In the genomic region with DNA sequence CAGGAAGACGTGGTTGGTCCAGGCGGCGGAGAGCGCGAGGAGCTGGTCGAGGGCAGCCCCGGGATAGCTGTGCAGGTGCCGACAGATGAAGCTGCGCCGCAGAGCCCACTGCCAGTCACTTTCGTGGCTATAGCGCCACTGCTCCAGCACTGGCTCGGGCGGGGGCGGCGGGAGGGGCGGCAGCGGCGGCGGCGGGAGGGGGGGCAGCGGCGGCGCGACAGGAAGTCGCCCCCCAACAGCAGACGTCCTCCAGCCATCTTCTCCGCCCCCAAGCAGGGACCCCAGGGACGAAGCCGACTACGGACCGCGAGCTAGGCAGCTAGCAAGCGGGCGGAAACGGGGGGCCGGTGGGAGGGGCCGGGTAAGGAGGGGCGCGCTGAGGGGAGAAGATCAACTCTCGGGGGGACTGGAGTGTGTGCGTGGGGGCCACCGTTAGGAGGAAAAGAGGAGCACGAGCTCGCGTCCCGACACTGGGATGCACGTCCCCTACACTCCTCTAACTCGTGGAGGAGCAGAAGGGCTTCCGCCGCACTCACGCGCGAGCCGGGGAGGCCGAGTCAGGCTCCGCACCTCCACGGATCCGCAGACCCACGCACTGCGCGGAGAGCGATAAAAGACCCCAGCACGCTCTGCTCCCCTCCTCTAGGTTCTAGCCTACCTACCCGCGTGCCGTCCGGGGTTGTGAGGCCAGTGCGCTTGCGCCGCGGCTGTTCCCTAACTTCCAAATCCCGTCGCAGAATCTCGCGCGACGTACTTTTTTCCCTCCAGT, we compare ENCODE assay signal across 8 cellular contexts. TPM values are rescaled to one million over a fixed set of nuclear protein-coding genes. Genes with fewer than 3 reads are reported as not detected.
A peak's percentile ranks its signal among the peaks of the same experiment; 100 is the strongest.
DNase-seq lines count a peak whose midpoint lies in the region; ATAC-seq and TF ChIP-seq lines count a peak whose summit lies in the region.

Gene NKRF (minus strand): TSS at position 686 of the 769 bp plus-strand sequence.

- POLR2A ChIA-PET in SK-N-SH (lab: Yijun Ruan, JAX) = interaction anchor here (0.8 kb wide), 1 partner anchor 40 kb away, joined by 3 read pairs; no protein-coding TSS in a partner anchor
- POLR2A ChIA-PET in activated naive CD8-positive, alpha-beta T cell treated with anti-CD3 and anti-CD28 coated beads, Interleukin-2, amount 10 ng/mL, durations not matched to agents 7 days and 5 days (lab: Charles Lee) = interaction anchor here (0.6 to 2.9 kb wide), 19 partner anchors 8 to 185 kb away, joined by 3 to 19 read pairs (median 4); partner anchors contain the start of genes RPL39, SEPTIN6, SLC25A5 and SOWAHD

- H3K4me1 Mint-ChIP-seq in activated naive CD8-positive, alpha-beta T cell treated with anti-CD3 and anti-CD28 coated beads, Interleukin-2, amount 10 ng/mL, durations not matched to agents 7 days and 5 days = peaks cover 21% of the 10 kb centered on the region

- H3K9me3 Mint-ChIP-seq in activated naive CD8-positive, alpha-beta T cell treated with anti-CD3 and anti-CD28 coated beads, Interleukin-2, amount 10 ng/mL, durations not matched to agents 7 days and 5 days = no peaks in the 10 kb centered on the region

- H3K4me3 ChIP-seq in H7 (ENCODE audit: insufficient read depth, low read depth, low read length) (peak within 1 kb of the TSS; percentile 94), SK-N-SH (ENCODE audit: low read depth in 2 of 2, low read length in 1 of 2) (peak within 1 kb of the TSS; percentile 65 to 70)

- no peak for TF ChIP-seq CTCF in SK-N-SH (IDR thresholded peaks at IDR 0.05)

- no peaks in the 10 kb centered on the region for H3F3A ChIP-seq in SK-N-SH (replicated peaks; ENCODE audit: insufficient read depth)

- WGBS in SK-N-SH (ENCODE audit: low lambda C conversion rate) = 11% methylated on average over 26 of the region's 78 CpGs

- DNase-seq in GM04503 (ENCODE audit: low read depth) = peak; percentile 40
- peak; percentile 83 for DNase-seq in H7
- DNase-seq in M059J (ENCODE audit: low read depth) = peak; percentile 97
- peak; percentile 85 for DNase-seq in SK-N-SH
- peak; percentile 88 for DNase-seq in activated naive CD8-positive, alpha-beta T cell treated with anti-CD3 and anti-CD28 coated beads, Interleukin-2, amount 10 ng/mL, durations not matched to agents 7 days and 5 days
- peak; percentile 94 for DNase-seq in cardiac septum (ENCODE audit: low spot score)
- DNase-seq in posterior vena cava (ENCODE audit: low spot score) = peak; percentile 97
- peak; percentile 92 for DNase-seq in ureter (ENCODE audit: low spot score)

- H3K4me2 ChIP-seq in SK-N-SH = peak within 1 kb of the TSS; percentile 66

- no peaks in the 10 kb centered on the region for H3K36me3 ChIP-seq in H7 (replicated peaks; ENCODE audit: control insufficient read depth, insufficient read depth, low read length)
- H3K36me3 ChIP-seq in SK-N-SH (replicated peaks in 1 of 2; ENCODE audit: control insufficient read depth in 1 of 2, insufficient read depth in 2 of 2, low read length in 1 of 2) = no peaks in the 10 kb centered on the region

- H3K4me3 Mint-ChIP-seq in activated naive CD8-positive, alpha-beta T cell treated with anti-CD3 and anti-CD28 coated beads, Interleukin-2, amount 10 ng/mL, durations not matched to agents 7 days and 5 days = peak within 1 kb of the TSS; percentile 99

- 0 out of 2 replicates have a peak, but pooled peaks cover 6% of the 10 kb centered on the region for H4K20me1 ChIP-seq in SK-N-SH (ENCODE audit: insufficient read depth)

- peaks cover 43% of the 10 kb centered on the region for H3K79me2 ChIP-seq in SK-N-SH (ENCODE audit: insufficient read depth)

- peaks cover 3% of the 10 kb centered on the region; the same call in 1 of the 2 replicates for H3K27me3 ChIP-seq in H7 (ENCODE audit: control insufficient read depth, insufficient read depth, low read length)
- H3K27me3 ChIP-seq in SK-N-SH (ENCODE audit: insufficient read depth) = peaks cover 10% of the 10 kb centered on the region; the same call in 1 of the 2 replicates

- ATAC-seq in activated naive CD8-positive, alpha-beta T cell treated with anti-CD3 and anti-CD28 coated beads, Interleukin-2, amount 10 ng/mL, durations not matched to agents 7 days and 5 days (ENCODE audit: low read depth) = peak; percentile 77

- H3K27ac ChIP-seq in SK-N-SH (ENCODE audit: low read depth in 2 of 2, low read length in 1 of 2) = peak within 1 kb of the TSS; percentile 61 to 86; a peak in 3 of 4 replicates

- no peak for TF ChIP-seq EP300 in SK-N-SH (IDR thresholded peaks at IDR 0.05; ENCODE audit: borderline replicate concordance in 1 of 2, low read depth in 1 of 2, low read length in 1 of 2)

- CTCF ChIA-PET in SK-N-SH (lab: Yijun Ruan, JAX) = interaction anchor here (0.6 to 2.3 kb wide), 3 partner anchors 19 to 124 kb away, joined by 3 to 10 read pairs (median 4); no protein-coding TSS in a partner anchor

- no peak for TF ChIP-seq RAD21 in SK-N-SH (IDR thresholded peaks at IDR 0.05; ENCODE audit: low read length)

- no peaks in the 10 kb centered on the region for H3K9me3 ChIP-seq in SK-N-SH

- H3K9me2 ChIP-seq in SK-N-SH = no peaks in the 10 kb centered on the region

- peak within 1 kb of the TSS; percentile 95 for H3K27ac Mint-ChIP-seq in activated naive CD8-positive, alpha-beta T cell treated with anti-CD3 and anti-CD28 coated beads, Interleukin-2, amount 10 ng/mL, durations not matched to agents 7 days and 5 days

- intact Hi-C loops in cardiac septum (cut with DNase I) (loop anchor here (5.0 to 10.0 kb wide), 3 partner anchors 91 to 186 kb away; partner anchors contain the start of gene RPL39), posterior vena cava (cut with DNase I) (no loop called here)

- H3K27me3 Mint-ChIP-seq in activated naive CD8-positive, alpha-beta T cell treated with anti-CD3 and anti-CD28 coated beads, Interleukin-2, amount 10 ng/mL, durations not matched to agents 7 days and 5 days = peaks cover 2% of the 10 kb centered on the region

- H3K36me3 Mint-ChIP-seq in activated naive CD8-positive, alpha-beta T cell treated with anti-CD3 and anti-CD28 coated beads, Interleukin-2, amount 10 ng/mL, durations not matched to agents 7 days and 5 days = no peaks in the 10 kb centered on the region

- H3K9ac ChIP-seq in SK-N-SH = peak within 1 kb of the TSS; percentile 71; the same call in 1 of the 2 replicates

- H2AFZ ChIP-seq in SK-N-SH (ENCODE audit: low read depth) = peak within 1 kb of the TSS; percentile 88

- no peaks in the 10 kb centered on the region; a peak in 1 of 4 replicates for H3K4me1 ChIP-seq in SK-N-SH (ENCODE audit: control insufficient read depth in 1 of 2, insufficient read depth in 2 of 2, low read depth in 1 of 2, low read length in 1 of 2)

TF ChIP-seq in SK-N-SH, 30 proteins besides CTCF, POLR2A, EP300 and RAD21:
- TF ChIP-seq TAF1 (IDR thresholded peaks at IDR 0.05; ENCODE audit: borderline replicate concordance, low read depth, low read length) (peak; percentile 66; the same call in 1 of the 2 replicates), NRF1 (IDR thresholded peaks at IDR 0.05; ENCODE audit: low read depth, low read length) (peak; percentile 77), FOXJ3 (CRISPR knock-in tag; IDR thresholded peaks at IDR 0.05) (no peak), POLR2AphosphoS5 (IDR thresholded peaks at IDR 0.05; ENCODE audit: low read depth, low read length) (peak; percentile 66; the same call in 1 of the 2 replicates), CHD2 (IDR thresholded peaks at IDR 0.05; ENCODE audit: low read length, partially characterized antibody) (peak; percentile 99), JUND (IDR thresholded peaks at IDR 0.05) (no peak), FOSL2 (IDR thresholded peaks at IDR 0.05; ENCODE audit: borderline replicate concordance, low read depth) (no peak), MXI1 (IDR thresholded peaks at IDR 0.05; ENCODE audit: low read depth, low read length) (0 out of 2 replicates have a peak, but pooled peaks have one; percentile 12), USF2 (IDR thresholded peaks at IDR 0.05; ENCODE audit: borderline replicate concordance, low read depth, low read length) (no peak)
- TF ChIP-seq, protein P1, sequence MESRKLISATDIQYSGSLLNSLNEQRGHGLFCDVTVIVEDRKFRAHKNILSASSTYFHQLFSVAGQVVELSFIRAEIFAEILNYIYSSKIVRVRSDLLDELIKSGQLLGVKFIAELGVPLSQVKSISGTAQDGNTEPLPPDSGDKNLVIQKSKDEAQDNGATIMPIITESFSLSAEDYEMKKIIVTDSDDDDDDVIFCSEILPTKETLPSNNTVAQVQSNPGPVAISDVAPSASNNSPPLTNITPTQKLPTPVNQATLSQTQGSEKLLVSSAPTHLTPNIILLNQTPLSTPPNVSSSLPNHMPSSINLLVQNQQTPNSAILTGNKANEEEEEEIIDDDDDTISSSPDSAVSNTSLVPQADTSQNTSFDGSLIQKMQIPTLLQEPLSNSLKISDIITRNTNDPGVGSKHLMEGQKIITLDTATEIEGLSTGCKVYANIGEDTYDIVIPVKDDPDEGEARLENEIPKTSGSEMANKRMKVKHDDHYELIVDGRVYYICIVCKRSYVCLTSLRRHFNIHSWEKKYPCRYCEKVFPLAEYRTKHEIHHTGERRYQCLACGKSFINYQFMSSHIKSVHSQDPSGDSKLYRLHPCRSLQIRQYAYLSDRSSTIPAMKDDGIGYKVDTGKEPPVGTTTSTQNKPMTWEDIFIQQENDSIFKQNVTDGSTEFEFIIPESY (IDR thresholded peaks at IDR 0.05; ENCODE audit: borderline replicate concordance, low read depth) = peak; percentile 95
- TF ChIP-seq, protein P2, sequence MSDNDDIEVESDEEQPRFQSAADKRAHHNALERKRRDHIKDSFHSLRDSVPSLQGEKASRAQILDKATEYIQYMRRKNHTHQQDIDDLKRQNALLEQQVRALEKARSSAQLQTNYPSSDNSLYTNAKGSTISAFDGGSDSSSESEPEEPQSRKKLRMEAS (IDR thresholded peaks at IDR 0.05; ENCODE audit: low read depth) = peak; percentile 41; the same call in 1 of the 2 replicates

RNA-seq across cellular contexts. Expression of gene NKRF, which starts in this region (rescaled TPM):
- total RNA-seq in H7 (2014; rRNA removed; shearing (Covaris generic)) = 6.2 and 9.9 TPM in 2 replicates
- 9.0 and 15.7 TPM in 2 replicates for total RNA-seq in M059J (2014; rRNA removed; shearing (Covaris generic))
- polyA plus RNA-seq in SK-N-SH (2012; rRNA removed) = 3.2 and 3.7 TPM in 2 replicates
- polyA plus RNA-seq in SK-N-SH (2012; cell fraction: cytosol; rRNA removed) = 4.8 and 5.3 TPM in 2 replicates
- 3.6 and 6.6 TPM in 2 replicates for polyA plus RNA-seq in SK-N-SH (2012; cell fraction: nucleus; rRNA removed)
- total RNA-seq in activated naive CD8-positive, alpha-beta T cell treated with anti-CD3 and anti-CD28 coated beads, Interleukin-2, amount 10 ng/mL, durations not matched to agents 7 days and 5 days = 10 to 100 TPM; 14.3 to 14.4 TPM
- total RNA-seq in cardiac septum (5.3 TPM), posterior vena cava (1 to 10 TPM; 6.8 to 7.5 TPM), ureter (12.2 TPM)

Comparison
In these comparisons a context has a peak if more than half of its experiments do, and no peak if none do; other contexts are left out.
1. Peak in every context shown above with its lines: DNase-seq, ATAC-seq, H3K4me3 ChIP-seq and H3K27ac ChIP-seq.
2. DNase-seq: peak in every context shown above with its lines; median percentile 97 in M059J; 97 in posterior vena cava; 94 in cardiac septum; 92 in ureter; 88 in activated naive CD8-positive, alpha-beta T cell treated with anti-CD3 and anti-CD28 coated beads, Interleukin-2, amount 10 ng/mL, durations not matched to agents 7 days and 5 days; 85 in SK-N-SH; 83 in H7; 40 in GM04503.